Comparison of ENCODE assay signal across 21 cellular contexts in genomic region chr1:20840731-20841130, GRCh38. TPM values are rescaled to one million over a fixed set of nuclear protein-coding genes. Genes with fewer than 3 reads are reported as not detected.
DNase-seq lines count a peak whose midpoint lies in the region; ATAC-seq, FAIRE-seq and TF ChIP-seq lines count a peak whose summit lies in the region.
"Had no signal": no experiment of that assay in that cellular context is flagged by ENCODE, and none has a peak within 500 bp of the region (broad histone marks: within the 10 kb centered on the region; RNA-seq: fewer than 3 reads in every experiment).

No MANE protein-coding gene starts in this region.

- H3K9ac ChIP-seq in K562 (ENCODE audit: insufficient read depth in 1 of 2, low read depth in 2 of 2, low read length in 2 of 2): no peak overlapping the region
- H3K9ac ChIP-seq: SK-N-SH had no signal

- H3K4me1 ChIP-seq in A549: peaks cover 28% of the 10 kb centered on the region
- H3K4me1 ChIP-seq in K562 (replicated peaks in 1 of 2; ENCODE audit: control insufficient read depth in 2 of 2, insufficient read depth in 2 of 2, low read length in 2 of 2): no peaks in the 10 kb centered on the region; a peak in 1 of 5 replicates
- no peaks in the 10 kb centered on the region for H3K4me1 ChIP-seq in right cardiac atrium (ENCODE audit: control insufficient read depth, insufficient read depth, low read length)
- H3K4me1 ChIP-seq: BE2C had no signal

- no peaks in the 10 kb centered on the region for H4K20me1 ChIP-seq in K562 (replicated peaks; ENCODE audit: control insufficient read depth, insufficient read depth, low read length)

- BruUV-seq in K562 (replicated peaks; lab: Mats Ljungman, UMichigan): no TSS peak

- intact Hi-C loops in K562 (cut with micrococcal nuclease): no loop called here
- intact Hi-C loops in right cardiac atrium (cut with DNase I): no loop called here

- TF ChIP-seq EP300 in A549 (IDR thresholded peaks at IDR 0.05) (no peak), K562 (IDR thresholded peaks at IDR 0.05; ENCODE audit: low read length) (no peak)

- TF ChIP-seq POLR2A in A549 (IDR thresholded peaks at IDR 0.05; ENCODE audit: low read length) (no peak), K562 (conservative IDR thresholded peaks at IDR 0.05) (no peak)

- no peaks in the 10 kb centered on the region for H3K9me3 ChIP-seq in A549
- H3K9me3 ChIP-seq in K562 (replicated peaks; ENCODE audit: control insufficient read depth, insufficient read depth, low read depth, low read length): no peaks in the 10 kb centered on the region
- H3K9me3 ChIP-seq in right cardiac atrium (ENCODE audit: control insufficient read depth, low read length): no peaks in the 10 kb centered on the region
- H3K9me3 ChIP-seq: BE2C, SK-N-SH had no signal

- peak overlapping the region; percentile 49 for H3K4me2 ChIP-seq in A549
- no peak overlapping the region for H3K4me2 ChIP-seq in K562 (ENCODE audit: insufficient read depth, low read length)
- H3K4me2 ChIP-seq: SK-N-SH had no signal

- POLR2A ChIA-PET in A549 (lab: Yijun Ruan, JAX) (interaction anchor here (0.5 kb wide), 1 partner anchor 10 kb away, joined by 4 read pairs; no protein-coding TSS in a partner anchor), K562 (lab: Yijun Ruan, JAX) (interaction anchor here (1.1 to 1.4 kb wide), 2 partner anchors 10 to 18 kb away, joined by 3 to 4 read pairs; no protein-coding TSS in a partner anchor)

- TF ChIP-seq CTCF in A549 (IDR thresholded peaks at IDR 0.05) (no peak), K562 (IDR thresholded peaks at IDR 0.05 in 2 of 3, conservative IDR thresholded peaks at IDR 0.05 in 1 of 3; ENCODE audit: insufficient read depth in 2 of 3, low read depth in 1 of 3, low read length in 3 of 3) (no peak), fibroblast of the aortic adventitia (IDR thresholded peaks at IDR 0.05; ENCODE audit: insufficient read depth, low read length) (no peak)

- DNase-seq in A549 (ENCODE audit: low read depth in 1 of 2, low spot score in 1 of 2): peak in 1 of 2 experiments; percentile 15
- DNase-seq in NCI-H226: peak; percentile 43
- DNase-seq in K562 (ENCODE audit: extremely low read depth in 1 of 4, low spot score in 3 of 4): peak; percentile 36 to 65 (median 56)
- DNase-seq in fibroblast of the aortic adventitia (ENCODE audit: low read depth): peak; percentile 11
- DNase-seq in right cardiac atrium: no peak
- DNase-seq in NOMO-1 (lab: John Stamatoyannopoulos, UW; ENCODE audit: unreplicated experiment in 2 of 2): no peak
- DNase-seq in NCI-H1436 treated with DMSO at 0.1 percent for 48 hours (lab: John Stamatoyannopoulos, UW): no peak
- no peak for DNase-seq in superior temporal gyrus (ENCODE audit: extremely low spot score)
- DNase-seq: BE2C; Calu3; CD4-positive, CD25-positive, alpha-beta regulatory T cell; EL; KG1; MV-4-11; NCI-H1417; NCI-H187 treated with DMSO at 0.1 percent for 48 hours; NCI-H526 treated with DMSO at 0.1 percent for 48 hours; Right ventricle myocardium superior; SK-N-SH had no signal

- FAIRE-seq in A549 (lab: Jason Lieb, UNC) (no peak), K562 (lab: Jason Lieb, UNC) (peak; percentile 29)
- FAIRE-seq: H1 had no signal

- in situ Hi-C loops in K562 (cut with MboI): no loop called here

- H2AFZ ChIP-seq in K562 (ENCODE audit: low read depth, low read length): no peak overlapping the region

- no peaks in the 10 kb centered on the region for H3K27me3 ChIP-seq in K562 (ENCODE audit: control insufficient read depth in 2 of 2, insufficient read depth in 2 of 2, low read length in 2 of 2)
- no peaks in the 10 kb centered on the region for H3K27me3 ChIP-seq in right cardiac atrium (ENCODE audit: control insufficient read depth, insufficient read depth)
- H3K27me3 ChIP-seq: BE2C had no signal

- no peak for TF ChIP-seq RAD21 in A549 (conservative IDR thresholded peaks at IDR 0.05 in 1 of 2, IDR thresholded peaks at IDR 0.05 in 1 of 2)
- TF ChIP-seq RAD21 in K562 (CRISPR knock-in tag; conservative IDR thresholded peaks at IDR 0.05 in 1 of 2, IDR thresholded peaks at IDR 0.05 in 1 of 2): no peak

- CTCF ChIA-PET in A549 (lab: Yijun Ruan, JAX) (no interaction called here), K562 (lab: Yijun Ruan, JAX; ENCODE audit: low intra/inter-chr PET ratio) (interaction anchor here (1.1 kb wide), 1 partner anchor 144 kb away, joined by 3 read pairs; no protein-coding TSS in a partner anchor)

- no peaks in the 10 kb centered on the region for H3K79me2 ChIP-seq in K562 (ENCODE audit: control insufficient read depth, insufficient read depth, low read length)

- no peaks in the 10 kb centered on the region for H3K9me1 ChIP-seq in K562 (ENCODE audit: control insufficient read depth, insufficient read depth, low read length)

- no peak overlapping the region for H3K4me3 ChIP-seq in A549
- H3K4me3 ChIP-seq in K562: no peak overlapping the region
- no peak overlapping the region for H3K4me3 ChIP-seq in fibroblast of the aortic adventitia (ENCODE audit: low read depth, low read length)
- no peak overlapping the region for H3K4me3 ChIP-seq in right cardiac atrium (ENCODE audit: low read length)
- H3K4me3 ChIP-seq: GM12878 had no signal

- no peak for ATAC-seq in A549
- ATAC-seq in K562: peak; percentile 82
- no peak for ATAC-seq in right cardiac atrium
- ATAC-seq: GM12878 had no signal

- H3K27ac ChIP-seq in A549: peak overlapping the region; percentile 54 to 80; a peak in 5 of 6 replicates
- no peak overlapping the region for H3K27ac ChIP-seq in K562 (ENCODE audit: extremely low read depth, low read depth, low read length)
- H3K27ac ChIP-seq in right cardiac atrium (ENCODE audit: low read length): no peak overlapping the region

- H3K36me3 ChIP-seq in K562 (ENCODE audit: control insufficient read depth, insufficient read depth, low read length): peaks cover 6% of the 10 kb centered on the region; the same call in 1 of the 3 replicates
- H3K36me3 ChIP-seq: BE2C had no signal

TF ChIP-seq in A549, 52 proteins besides CTCF, POLR2A, EP300 and RAD21:
- TF ChIP-seq RARB (CRISPR knock-in tag; IDR thresholded peaks at IDR 0.05) (no peak), ZC3H11A (IDR thresholded peaks at IDR 0.05) (no peak), USF2 (IDR thresholded peaks at IDR 0.05) (0 out of 2 replicates have a peak, but pooled peaks have one; percentile 20), GATA3 (IDR thresholded peaks at IDR 0.05; ENCODE audit: borderline replicate concordance) (no peak), CBX8 (IDR thresholded peaks at IDR 0.05) (no peak), HDAC2 (IDR thresholded peaks at IDR 0.05) (no peak)

TF ChIP-seq in K562, 482 proteins besides CTCF, POLR2A, EP300 and RAD21 (continues in another document):
- no peak for TF ChIP-seq HNRNPH1 (optimal IDR thresholded peaks at IDR 0.05; ENCODE audit: low read depth, low read length)
- no peak for TF ChIP-seq ZNF41 (CRISPR knock-in tag; conservative IDR thresholded peaks at IDR 0.05)
- no peak for TF ChIP-seq ETV5 (CRISPR knock-in tag; IDR thresholded peaks at IDR 0.05; ENCODE audit: low read depth)
- TF ChIP-seq ZNF3 (CRISPR knock-in tag; IDR thresholded peaks at IDR 0.05): no peak
- TF ChIP-seq POLR3G (IDR thresholded peaks at IDR 0.05; ENCODE audit: extremely low read depth, insufficient read length, insufficient replicate concordance): no peak
- no peak for TF ChIP-seq ZSCAN32 (CRISPR knock-in tag; IDR thresholded peaks at IDR 0.05)
- peak; percentile 40; the same call in 1 of the 2 replicates for TF ChIP-seq USF2 (CRISPR knock-in tag; IDR thresholded peaks at IDR 0.05)
- no peak for TF ChIP-seq SMARCE1 (IDR thresholded peaks at IDR 0.05)
- no peak for TF ChIP-seq TEAD2 (tag; IDR thresholded peaks at IDR 0.05)
- TF ChIP-seq BRF1 (IDR thresholded peaks at IDR 0.05; ENCODE audit: borderline replicate concordance, extremely low read depth, insufficient read length): no peak
- no peak for TF ChIP-seq DIDO1 (tag; IDR thresholded peaks at IDR 0.05; ENCODE audit: low read depth)

RNA-seq across cellular contexts. Expression of gene HP1BP3, which starts 53.6 kb away (rescaled TPM):
- 187 and 214 TPM in 2 replicates for polyA plus RNA-seq in A549 (2011; rRNA removed)
- polyA plus RNA-seq in A549 (2012; cell fraction: cytosol; rRNA removed): 152 and 157 TPM in 2 replicates
- polyA plus RNA-seq in A549 (2012; cell fraction: nucleus; rRNA removed): 119 and 131 TPM in 2 replicates
- polyA plus RNA-seq in A549 (2017; fragmentation: RNase III; extraction: RNeasy Plus Mini Kit Qiagen cat#74134 plus additional on column Dnase treatment): 159 to 181 TPM (median 169 TPM) in 3 replicates
- polyA minus RNA-seq in A549 (2011; rRNA and poly(A)+ RNA removed): 61.3 and 73.1 TPM in 2 replicates
- 380 and 955 TPM in 2 replicates for total RNA-seq in K562 (2011; cell fraction: chromatin; rRNA removed; ENCODE audit: low replicate concordance)
- total RNA-seq in K562 (2011; cell fraction: nucleolus; rRNA removed): 300 and 376 TPM in 2 replicates
- total RNA-seq in K562 (2011; cell fraction: nucleoplasm; rRNA removed): 522 and 634 TPM in 2 replicates
- 238 and 258 TPM in 2 replicates for total RNA-seq in K562 (2014; rRNA removed)
- 240 and 266 TPM in 2 replicates for total RNA-seq in K562 (2014; rRNA removed; fragmentation: Illumina TruSeq; extraction: Trizol)
- total RNA-seq in K562 (2015; rRNA removed; fragmentation: Illumina TruSeq; extraction: Trizol): 214 and 223 TPM in 2 replicates
- total RNA-seq in K562 (2021): 200 and 209 TPM in 2 replicates
- 334 and 405 TPM in 2 replicates for polyA plus RNA-seq in K562 (2011; rRNA removed)
- 93.8 and 160 TPM in 2 replicates for polyA plus RNA-seq in K562 (2011; cell fraction: cytosol; rRNA removed)
- 573 and 692 TPM in 2 replicates for polyA plus RNA-seq in K562 (2011; cell fraction: nucleus; rRNA removed)
- polyA plus RNA-seq in K562 (2012): 167 and 255 TPM in 2 replicates
- polyA plus RNA-seq in K562 (2014; fragmentation: Illumina TruSeq; extraction: Trizol): 217 and 270 TPM in 2 replicates
- 10 to 100 TPM; 57.3 to 87.1 TPM for polyA plus RNA-seq in K562 (2014; fragmentation: Nextera tagmentation; extraction: Ambion mirVana)
- polyA plus RNA-seq in K562 (2014; rRNA removed): 481 and 513 TPM in 2 replicates
- 178 and 222 TPM in 2 replicates for polyA minus RNA-seq in K562 (2011; rRNA and poly(A)+ RNA removed)
- polyA minus RNA-seq in K562 (2011; cell fraction: cytosol; rRNA and poly(A)+ RNA removed): 78.7 and 89.8 TPM in 2 replicates
- polyA minus RNA-seq in K562 (2011; cell fraction: nucleus; rRNA and poly(A)+ RNA removed): 234 and 349 TPM in 2 replicates
- total RNA-seq in fibroblast of the aortic adventitia (ENCODE audit: low replicate concordance): 215 and 395 TPM in 2 replicates
- 100 to 1,000 TPM; 134 to 147 (median 141) TPM for total RNA-seq in right cardiac atrium
- polyA plus RNA-seq in right cardiac atrium: 58.1 TPM

Comparison
In these comparisons a context has a peak if more than half of its experiments do, and no peak if none do; other contexts are left out.
1. DNase-seq: peak in NCI-H226 (single experiment), K562 (4 of 4) and fibroblast of the aortic adventitia (single experiment); none in right cardiac atrium (0 of 3), NOMO-1 (0 of 2), NCI-H1436 treated with DMSO at 0.1 percent for 48 hours (single experiment) and superior temporal gyrus (single experiment).
2. H3K27ac ChIP-seq: peak in A549 (2 of 2); none in K562 (single experiment) and right cardiac atrium (single experiment).
3. Of the 35 proteins assayed by ChIP-seq in both K562 and A549: peak only in K562: none; only in A549: none; in both: USF2; in neither: 34.